Comparison of ENCODE assay signal across 12 cellular contexts in the genomic region with DNA sequence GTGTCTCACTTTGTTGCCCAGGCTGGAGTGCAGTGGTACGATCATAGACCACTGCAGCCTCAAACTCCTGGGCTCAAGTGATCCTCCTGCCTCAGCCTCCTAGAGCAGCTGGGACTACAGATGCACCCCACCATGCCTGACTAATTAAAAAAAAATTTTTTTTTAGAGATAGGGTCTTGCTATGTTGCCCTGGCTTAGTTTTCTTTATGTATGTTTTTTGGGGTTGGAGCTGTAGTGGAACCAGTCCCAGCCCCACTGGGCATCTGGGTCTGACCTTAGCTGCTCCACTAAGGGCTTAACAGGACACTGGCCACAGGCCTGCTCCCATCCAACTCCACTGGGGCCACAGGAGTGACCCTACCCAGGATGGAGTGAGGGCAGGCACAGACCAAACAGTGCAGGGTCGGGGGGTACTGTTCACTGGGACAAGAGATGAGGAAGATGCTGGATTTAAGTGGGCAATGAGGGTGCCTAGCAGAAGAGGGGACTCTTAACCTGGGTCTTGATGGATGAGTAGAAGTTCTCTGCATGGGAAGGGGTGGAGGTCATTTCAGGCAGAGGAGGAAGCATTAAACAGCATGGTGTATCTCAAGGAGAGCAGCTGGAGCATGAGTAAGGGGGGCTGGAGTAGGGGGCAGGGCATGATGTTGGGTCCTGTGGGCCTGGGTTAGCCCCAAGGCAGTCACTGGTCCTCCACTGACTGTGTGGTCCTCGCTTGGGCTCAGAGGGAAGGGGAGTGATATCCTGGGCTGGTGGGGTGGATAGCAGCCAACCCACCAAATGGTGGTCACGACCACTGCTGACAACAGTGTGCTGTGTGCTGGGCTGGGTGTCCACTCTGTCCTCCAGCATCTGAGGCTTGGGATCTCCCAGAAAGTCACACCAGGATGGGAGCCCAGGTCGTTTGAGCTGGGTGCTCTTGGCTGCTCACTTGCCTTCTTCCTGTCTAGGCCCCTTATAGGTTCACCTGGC. TPM values are rescaled to one million over a fixed set of nuclear protein-coding genes. Genes with fewer than 3 reads are reported as not detected.
DNase-seq lines count a peak whose midpoint lies in the region; ATAC-seq and TF ChIP-seq lines count a peak whose summit lies in the region.
"Had no signal": no experiment of that assay in that cellular context is flagged by ENCODE, and none has a peak within 500 bp of the region (broad histone marks: within the 10 kb centered on the region; RNA-seq: fewer than 3 reads in every experiment).

No MANE protein-coding gene starts in this region.

- intact Hi-C loops in left ventricle myocardium inferior (cut with micrococcal nuclease) = no loop called here
- intact Hi-C loops in left cardiac atrium (cut with DNase I) = no loop called here
- intact Hi-C loops in lower lobe of right lung (cut with DNase I) = no loop called here
- intact Hi-C loops in head of caudate nucleus (cut with DNase I) = no loop called here

- peak overlapping the region; percentile 57 for H3K4me3 Mint-ChIP-seq in activated CD8-positive, alpha-beta T cell treated with anti-CD3 and anti-CD28 coated beads, Interleukin-2, amount 10 ng/mL, durations not matched to agents 7 days and 5 days

- peaks cover 46% of the 10 kb centered on the region for H3K4me1 Mint-ChIP-seq in activated CD8-positive, alpha-beta T cell treated with anti-CD3 and anti-CD28 coated beads, Interleukin-2, amount 10 ng/mL, durations not matched to agents 7 days and 5 days (ENCODE audit: low read depth)

- CTCF ChIA-PET in activated CD8-positive, alpha-beta T cell treated with anti-CD3 and anti-CD28 coated beads, Interleukin-2, amount 10 ng/mL, durations not matched to agents 7 days and 5 days (lab: Charles Lee) = interaction anchor here (0.8 to 1.6 kb wide), 2 partner anchors 52 to 56 kb away, joined by 3 read pairs; no protein-coding TSS in a partner anchor

- H3K36me3 ChIP-seq in left ventricle myocardium inferior = peaks cover 30% of the 10 kb centered on the region
- H3K36me3 ChIP-seq in lower lobe of right lung = peaks cover 43% of the 10 kb centered on the region

- POLR2A ChIA-PET in activated CD8-positive, alpha-beta T cell treated with anti-CD3 and anti-CD28 coated beads, Interleukin-2, amount 10 ng/mL, durations not matched to agents 7 days and 5 days (lab: Charles Lee) = interaction anchor here (0.7 kb wide), 1 partner anchor 116 kb away, joined by 3 read pairs; no protein-coding TSS in a partner anchor

- no peaks in the 10 kb centered on the region for H3K27me3 ChIP-seq in left ventricle myocardium inferior (ENCODE audit: low read depth)
- no peaks in the 10 kb centered on the region for H3K27me3 ChIP-seq in lower lobe of right lung (ENCODE audit: low read depth)

- H3K27me3 Mint-ChIP-seq in activated CD8-positive, alpha-beta T cell treated with anti-CD3 and anti-CD28 coated beads, Interleukin-2, amount 10 ng/mL, durations not matched to agents 7 days and 5 days (ENCODE audit: low read depth) = no peaks in the 10 kb centered on the region

- peaks cover 10% of the 10 kb centered on the region for H3K9me3 ChIP-seq in left ventricle myocardium inferior (replicated peaks)
- H3K9me3 ChIP-seq in lower lobe of right lung = no peaks in the 10 kb centered on the region

- ATAC-seq in left cardiac atrium (no peak), lower lobe of right lung (no peak), GM19035 (IDR thresholded peaks at IDR 0.05; ENCODE audit: unreplicated experiment) (no peak), HG02623 (IDR thresholded peaks at IDR 0.05; ENCODE audit: unreplicated experiment) (no peak)
- no peak for ATAC-seq in activated CD8-positive, alpha-beta T cell treated with anti-CD3 and anti-CD28 coated beads, Interleukin-2, amount 10 ng/mL, durations not matched to agents 7 days and 5 days

- peaks cover 51% of the 10 kb centered on the region for H3K36me3 Mint-ChIP-seq in activated CD8-positive, alpha-beta T cell treated with anti-CD3 and anti-CD28 coated beads, Interleukin-2, amount 10 ng/mL, durations not matched to agents 7 days and 5 days (ENCODE audit: low read depth)

- TF ChIP-seq CTCF in left ventricle myocardium inferior (IDR thresholded peaks at IDR 0.05; ENCODE audit: borderline replicate concordance) = no peak
- no peak for TF ChIP-seq CTCF in lower lobe of right lung (IDR thresholded peaks at IDR 0.05)

- H3K4me1 ChIP-seq in left ventricle myocardium inferior (peaks cover 35% of the 10 kb centered on the region), lower lobe of right lung (peaks cover 46% of the 10 kb centered on the region)

- H3K9me3 Mint-ChIP-seq in activated CD8-positive, alpha-beta T cell treated with anti-CD3 and anti-CD28 coated beads, Interleukin-2, amount 10 ng/mL, durations not matched to agents 7 days and 5 days (ENCODE audit: insufficient read depth) = no peaks in the 10 kb centered on the region

- peak overlapping the region; percentile 68 for H3K27ac Mint-ChIP-seq in activated CD8-positive, alpha-beta T cell treated with anti-CD3 and anti-CD28 coated beads, Interleukin-2, amount 10 ng/mL, durations not matched to agents 7 days and 5 days

- H3K27ac ChIP-seq in left ventricle myocardium inferior (replicated peaks) (no peak overlapping the region), lower lobe of right lung (peak overlapping the region; percentile 18)

- DNase-seq in left ventricle myocardium inferior (peak; percentile 4), left cardiac atrium (no peak), lower lobe of right lung (peak; percentile 17), germinal center (ENCODE audit: low spot score) (no peak), head of caudate nucleus (no peak)
- no peak for DNase-seq in activated CD8-positive, alpha-beta T cell treated with anti-CD3 and anti-CD28 coated beads, Interleukin-2, amount 10 ng/mL, durations not matched to agents 7 days and 5 days
- DNase-seq: central memory CD4-positive, alpha-beta T cell; DMS 273 treated with DMSO at 0.1 percent for 48 hours; kidney glomerular epithelial cell; NCI-H226 had no signal

- peak overlapping the region; percentile 67 for H3K4me3 ChIP-seq in left ventricle myocardium inferior
- H3K4me3 ChIP-seq in lower lobe of right lung = no peak overlapping the region

RNA-seq across cellular contexts. Expression of a gene that starts 24.1 kb away (rescaled TPM):
- total RNA-seq in left ventricle myocardium inferior (212 TPM), left cardiac atrium (100 to 1,000 TPM; 200 to 209 TPM), lower lobe of right lung (279 TPM)
- total RNA-seq in activated CD8-positive, alpha-beta T cell treated with anti-CD3 and anti-CD28 coated beads, Interleukin-2, amount 10 ng/mL, durations not matched to agents 7 days and 5 days = 100 to 1,000 TPM; 252 to 255 TPM

RNA-seq across cellular contexts. Expression of a gene that starts 26.6 kb away (rescaled TPM):
- total RNA-seq in left ventricle myocardium inferior (24.7 TPM), left cardiac atrium (10 to 100 TPM; 28.3 to 28.5 TPM), lower lobe of right lung (102 TPM)
- total RNA-seq in activated CD8-positive, alpha-beta T cell treated with anti-CD3 and anti-CD28 coated beads, Interleukin-2, amount 10 ng/mL, durations not matched to agents 7 days and 5 days = 10 to 100 TPM; 88.2 to 93.0 TPM

Comparison
In these comparisons a context has a peak if more than half of its experiments do, and no peak if none do; other contexts are left out.
1. DNase-seq: peak in left ventricle myocardium inferior (single experiment) and lower lobe of right lung (single experiment); none in left cardiac atrium (single experiment), activated CD8-positive, alpha-beta T cell treated with anti-CD3 and anti-CD28 coated beads, Interleukin-2, amount 10 ng/mL, durations not matched to agents 7 days and 5 days (single experiment), germinal center (single experiment) and head of caudate nucleus (0 of 42).